8 cellular contexts compared by ENCODE assay signal in the genomic region with DNA sequence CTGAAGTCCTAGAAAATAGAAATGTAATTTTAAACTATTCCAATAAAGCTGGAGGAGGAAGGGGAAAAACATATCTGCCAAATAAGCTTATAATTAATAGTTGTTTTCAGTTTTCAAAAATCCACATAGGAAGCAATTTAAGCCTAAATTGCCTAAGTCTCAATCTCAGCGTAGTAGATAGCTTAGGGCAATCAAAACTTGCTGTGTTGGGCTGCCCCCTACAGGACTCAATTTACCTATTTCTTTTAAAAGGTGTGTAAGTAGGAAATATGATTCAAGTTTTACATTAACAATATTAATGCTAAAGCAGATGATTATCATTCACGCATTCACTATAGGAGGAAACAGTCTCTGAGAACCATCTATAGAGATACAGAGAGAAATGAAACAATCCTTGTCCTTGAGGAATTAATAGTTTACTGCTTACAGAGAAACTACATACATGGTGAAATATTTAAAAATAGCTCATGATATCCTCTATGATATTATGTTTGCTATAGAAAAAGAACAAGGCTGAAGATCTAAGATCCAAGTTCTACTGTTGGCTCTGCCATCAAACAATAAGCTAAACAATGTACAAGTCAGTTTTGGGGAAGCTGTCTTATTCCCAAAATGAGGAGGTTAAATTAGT.
A peak's percentile ranks its signal among the peaks of the same experiment; 100 is the strongest.
DNase-seq lines count a peak whose midpoint lies in the region; ATAC-seq and TF ChIP-seq lines count a peak whose summit lies in the region.

No MANE protein-coding gene starts in this region.

- peaks cover 37% of the 10 kb centered on the region for H3K4me1 Mint-ChIP-seq in activated CD4-positive, alpha-beta memory T cell treated with anti-CD3 and anti-CD28 coated beads for 36 hours (ENCODE audit: low read depth)
- H3K4me1 Mint-ChIP-seq in endothelial cell (ENCODE audit: unreplicated experiment) = peaks cover 5% of the 10 kb centered on the region
- peaks cover 4 to 15% (median 13%) of the 10 kb centered on the region in 3 donors for H3K4me1 Mint-ChIP-seq in naive B cell
- peaks cover 34% of the 10 kb centered on the region for H3K4me1 Mint-ChIP-seq in stimulated activated effector memory CD8-positive, alpha-beta T cell treated with anti-CD3 and anti-CD28 coated beads, Interleukin-12 subunit alpha, Interleukin-12 subunit beta, amount 100 ng/mL, for 72 hours

- CTCF ChIA-PET in activated CD4-positive, alpha-beta memory T cell treated with anti-CD3 and anti-CD28 coated beads for 36 hours (lab: Charles Lee) = interaction anchor here (0.5 to 4.9 kb wide), 72 partner anchors 11 to 1136 kb away, joined by 3 to 55 read pairs (median 4); a partner anchor contains a TSS

- POLR2A ChIA-PET in activated CD4-positive, alpha-beta memory T cell treated with anti-CD3 and anti-CD28 coated beads for 36 hours (lab: Charles Lee) = interaction anchor here (0.8 to 1.5 kb wide), 5 partner anchors 112 to 231 kb away, joined by 3 to 7 read pairs (median 3); no protein-coding TSS in a partner anchor

- no peaks in the 10 kb centered on the region for H3K9me3 Mint-ChIP-seq in activated CD4-positive, alpha-beta memory T cell treated with anti-CD3 and anti-CD28 coated beads for 36 hours
- H3K9me3 Mint-ChIP-seq in endothelial cell (ENCODE audit: unreplicated experiment) (peaks cover 5% of the 10 kb centered on the region), naive B cell (peaks cover 0 to 9% (median 0%) of the 10 kb centered on the region in 7 donors)
- H3K9me3 Mint-ChIP-seq in stimulated activated effector memory CD8-positive, alpha-beta T cell treated with anti-CD3 and anti-CD28 coated beads, Interleukin-12 subunit alpha, Interleukin-12 subunit beta, amount 100 ng/mL, for 72 hours = no peaks in the 10 kb centered on the region

- no peak overlapping the region for H3K4me3 Mint-ChIP-seq in activated CD4-positive, alpha-beta memory T cell treated with anti-CD3 and anti-CD28 coated beads for 36 hours
- H3K4me3 Mint-ChIP-seq in endothelial cell (ENCODE audit: unreplicated experiment) (no peak overlapping the region), naive B cell (no peak overlapping the region)
- no peak overlapping the region for H3K4me3 Mint-ChIP-seq in stimulated activated effector memory CD8-positive, alpha-beta T cell treated with anti-CD3 and anti-CD28 coated beads, Interleukin-12 subunit alpha, Interleukin-12 subunit beta, amount 100 ng/mL, for 72 hours

- no peaks in the 10 kb centered on the region for H3K36me3 Mint-ChIP-seq in activated CD4-positive, alpha-beta memory T cell treated with anti-CD3 and anti-CD28 coated beads for 36 hours
- peaks cover 20% of the 10 kb centered on the region for H3K36me3 Mint-ChIP-seq in endothelial cell (ENCODE audit: low read depth, unreplicated experiment)
- H3K36me3 Mint-ChIP-seq in naive B cell = peaks cover 10 to 13% of the 10 kb centered on the region in 2 donors
- H3K36me3 Mint-ChIP-seq in stimulated activated effector memory CD8-positive, alpha-beta T cell treated with anti-CD3 and anti-CD28 coated beads, Interleukin-12 subunit alpha, Interleukin-12 subunit beta, amount 100 ng/mL, for 72 hours = peaks cover 11% of the 10 kb centered on the region

- no peak overlapping the region for H3K27ac Mint-ChIP-seq in activated CD4-positive, alpha-beta memory T cell treated with anti-CD3 and anti-CD28 coated beads for 36 hours
- no peak overlapping the region for H3K27ac Mint-ChIP-seq in endothelial cell (ENCODE audit: unreplicated experiment)
- H3K27ac Mint-ChIP-seq in naive B cell = no peak overlapping the region
- no peak overlapping the region for H3K27ac Mint-ChIP-seq in stimulated activated effector memory CD8-positive, alpha-beta T cell treated with anti-CD3 and anti-CD28 coated beads, Interleukin-12 subunit alpha, Interleukin-12 subunit beta, amount 100 ng/mL, for 72 hours

- H3K27me3 Mint-ChIP-seq in activated CD4-positive, alpha-beta memory T cell treated with anti-CD3 and anti-CD28 coated beads for 36 hours = no peaks in the 10 kb centered on the region
- no peaks in the 10 kb centered on the region for H3K27me3 Mint-ChIP-seq in endothelial cell (ENCODE audit: unreplicated experiment)
- H3K27me3 Mint-ChIP-seq in naive B cell = no peaks in the 10 kb centered on the region

- DNase-seq in GM10266 (ENCODE audit: extremely low spot score) (peak; percentile 31), NCI-H82 (lab: John Stamatoyannopoulos, UW) (peak; percentile 74), endothelial cell (ENCODE audit: low spot score) (peak; percentile 57), naive B cell (peak; percentile 61)
- peak; percentile 75 for DNase-seq in activated CD4-positive, alpha-beta memory T cell treated with anti-CD3 and anti-CD28 coated beads for 36 hours
- peak; percentile 31 to 75 for DNase-seq in stimulated activated effector memory CD8-positive, alpha-beta T cell treated with anti-CD3 and anti-CD28 coated beads, Interleukin-12 subunit alpha, Interleukin-12 subunit beta, amount 100 ng/mL, for 72 hours (ENCODE audit: low spot score in 2 of 2)

- ATAC-seq in HG03175 (IDR thresholded peaks at IDR 0.05; ENCODE audit: unreplicated experiment) = peak; percentile 60
- ATAC-seq in naive B cell (ENCODE audit: low read depth in 2 of 2) = peak; percentile 43 to 61
- peak; percentile 81 for ATAC-seq in stimulated activated effector memory CD8-positive, alpha-beta T cell treated with anti-CD3 and anti-CD28 coated beads, Interleukin-12 subunit alpha, Interleukin-12 subunit beta, amount 100 ng/mL, for 72 hours
- ATAC-seq in HG03025 (IDR thresholded peaks at IDR 0.05; ENCODE audit: low FRiP score, unreplicated experiment) = no peak

- intact Hi-C loops in activated CD4-positive, alpha-beta memory T cell treated with anti-CD3 and anti-CD28 coated beads for 36 hours (cut with micrococcal nuclease) = loop anchor here (1.0 to 5.0 kb wide), 7 partner anchors 125 to 793 kb away; no protein-coding TSS in a partner anchor

- peak; percentile 58 for TF ChIP-seq CTCF in GM10266 (IDR thresholded peaks at IDR 0.05; ENCODE audit: control insufficient read depth, insufficient read depth, low read depth, missing control alignments)
- peak; percentile 69 for TF ChIP-seq CTCF in endothelial cell (IDR thresholded peaks at IDR 0.05; ENCODE audit: unreplicated experiment)
